ENCODE assay signal across 8 cellular contexts in genomic region chr3:182979719-182980191, GRCh38. TPM values are rescaled to one million over a fixed set of nuclear protein-coding genes. Genes with fewer than 3 reads are reported as not detected.
A peak's percentile ranks its signal among the peaks of the same experiment; 100 is the strongest.
DNase-seq lines count a peak whose midpoint lies in the region; ATAC-seq and FAIRE-seq lines count a peak whose summit lies in the region.

No MANE protein-coding gene starts in this region.

- H3K27ac Mint-ChIP-seq in stimulated activated effector memory CD8-positive, alpha-beta T cell treated with anti-CD3 and anti-CD28 coated beads, Interleukin-12 subunit alpha, Interleukin-12 subunit beta, amount 100 ng/mL, for 72 hours: peak overlapping the region; percentile 93

- H3K9me3 ChIP-seq in BLaER1 treated with 17β-estradiol and CSF1 and Interleukin-3, amounts not matched to agents 10 nM and 100 nM (replicated peaks in 1 of 11): no peaks in the 10 kb centered on the region
- H3K9me3 ChIP-seq in SJCRH30 (replicated peaks): no peaks in the 10 kb centered on the region

- H3K4me1 Mint-ChIP-seq in stimulated activated effector memory CD8-positive, alpha-beta T cell treated with anti-CD3 and anti-CD28 coated beads, Interleukin-12 subunit alpha, Interleukin-12 subunit beta, amount 100 ng/mL, for 72 hours: peaks cover 29% of the 10 kb centered on the region

- H3K27me3 ChIP-seq in BLaER1 treated with 17β-estradiol and CSF1 and Interleukin-3, amounts not matched to agents 10 nM and 100 nM: no peaks in the 10 kb centered on the region
- H3K27me3 ChIP-seq in SJCRH30: no peaks in the 10 kb centered on the region
- no peaks in the 10 kb centered on the region for H3K27me3 ChIP-seq in layer of hippocampus (ENCODE audit: control insufficient read depth, insufficient read depth, low read length)

- peak; percentile 7 for ATAC-seq in HG03439 (IDR thresholded peaks at IDR 0.05; ENCODE audit: unreplicated experiment)
- peak; percentile 1 for ATAC-seq in stimulated activated effector memory CD8-positive, alpha-beta T cell treated with anti-CD3 and anti-CD28 coated beads, Interleukin-12 subunit alpha, Interleukin-12 subunit beta, amount 100 ng/mL, for 72 hours
- no peak for ATAC-seq in GM19328 (IDR thresholded peaks at IDR 0.05; ENCODE audit: unreplicated experiment)

- peak overlapping the region; percentile 85 to 97 (median 89) for H3K27ac ChIP-seq in BLaER1 treated with 17β-estradiol and CSF1 and Interleukin-3, amounts not matched to agents 10 nM and 100 nM
- H3K27ac ChIP-seq in SJCRH30: peak overlapping the region; percentile 46
- H3K27ac ChIP-seq in layer of hippocampus (ENCODE audit: low read depth, low read length): peak overlapping the region; percentile 52

- H3K4me3 ChIP-seq in BLaER1 treated with 17β-estradiol and CSF1 and Interleukin-3, amounts not matched to agents 10 nM and 100 nM: peak overlapping the region; percentile 79 to 96 (median 90)
- H3K4me3 ChIP-seq in SJCRH30: peak overlapping the region; percentile 83

- H4K20me1 ChIP-seq in BLaER1 treated with 17β-estradiol and CSF1 and Interleukin-3, amounts not matched to agents 10 nM and 100 nM: peaks cover 18 to 50% (median 46%) of the 10 kb centered on the region in 11 experiments; a peak in 21 of 22 replicates

- H3K9me3 Mint-ChIP-seq in stimulated activated effector memory CD8-positive, alpha-beta T cell treated with anti-CD3 and anti-CD28 coated beads, Interleukin-12 subunit alpha, Interleukin-12 subunit beta, amount 100 ng/mL, for 72 hours: no peaks in the 10 kb centered on the region

- H3K36me3 ChIP-seq in BLaER1 treated with 17β-estradiol and CSF1 and Interleukin-3, amounts not matched to agents 10 nM and 100 nM: no peaks in the 10 kb centered on the region
- H3K36me3 ChIP-seq in SJCRH30: no peaks in the 10 kb centered on the region

- H3K36me3 Mint-ChIP-seq in stimulated activated effector memory CD8-positive, alpha-beta T cell treated with anti-CD3 and anti-CD28 coated beads, Interleukin-12 subunit alpha, Interleukin-12 subunit beta, amount 100 ng/mL, for 72 hours: no peaks in the 10 kb centered on the region

- peaks cover 28 to 52% (median 47%) of the 10 kb centered on the region in 10 experiments for H3K4me1 ChIP-seq in BLaER1 treated with 17β-estradiol and CSF1 and Interleukin-3, amounts not matched to agents 10 nM and 100 nM
- H3K4me1 ChIP-seq in SJCRH30: peaks cover 5% of the 10 kb centered on the region; the same call in 1 of the 2 replicates

- peak; percentile 40 for FAIRE-seq in GM19239 (lab: Jason Lieb, UNC)

- no peak for DNase-seq in GM19239 (ENCODE audit: insufficient read length, low spot score)
- DNase-seq in SJCRH30: peak; percentile 42 to 53
- peak; percentile 33 for DNase-seq in central memory CD4-positive, alpha-beta T cell
- DNase-seq in stimulated activated effector memory CD8-positive, alpha-beta T cell treated with anti-CD3 and anti-CD28 coated beads, Interleukin-12 subunit alpha, Interleukin-12 subunit beta, amount 100 ng/mL, for 72 hours (ENCODE audit: low spot score in 2 of 2): peak in 1 of 2 donors; percentile 61

- peak overlapping the region; percentile 83 for H3K4me3 Mint-ChIP-seq in stimulated activated effector memory CD8-positive, alpha-beta T cell treated with anti-CD3 and anti-CD28 coated beads, Interleukin-12 subunit alpha, Interleukin-12 subunit beta, amount 100 ng/mL, for 72 hours

- peak overlapping the region; percentile 90 to 96 (median 95) for H3K9ac ChIP-seq in BLaER1 treated with 17β-estradiol and CSF1 and Interleukin-3, amounts not matched to agents 10 nM and 100 nM

- peak overlapping the region; percentile 83 to 99 (median 92) for H3K4me2 ChIP-seq in BLaER1 treated with 17β-estradiol and CSF1 and Interleukin-3, amounts not matched to agents 10 nM and 100 nM

RNA-seq across cellular contexts. Expression of gene DCUN1D1, which starts 0.6 kb away (rescaled TPM):
- total RNA-seq in SJCRH30 (2014; rRNA removed; shearing (Covaris generic)): 33.7 and 34.5 TPM in 2 replicates
